In genomic region chr3:99966657-99967420, GRCh38 we compare ENCODE assay signal across 17 cellular contexts.
DNase-seq lines count a peak whose midpoint lies in the region; TF ChIP-seq lines count a peak whose summit lies in the region.
"Had no signal": no experiment of that assay in that cellular context is flagged by ENCODE, and none has a peak within 500 bp of the region (broad histone marks: within the 10 kb centered on the region; RNA-seq: fewer than 3 reads in every experiment).

No MANE protein-coding gene starts in this region.

- TF ChIP-seq EP300 in ovary (IDR thresholded peaks at IDR 0.05): no peak

- H3K4me3 ChIP-seq in GM23248: no peak overlapping the region
- peak overlapping the region; percentile 0 for H3K4me3 ChIP-seq in endodermal cell (ENCODE audit: low read length)
- H3K4me3 ChIP-seq in hepatocyte: no peak overlapping the region
- H3K4me3 ChIP-seq in skeletal muscle tissue (ENCODE audit: low read length in 3 of 3): peak overlapping the region in 1 of 3 donors; percentile 44
- no peak overlapping the region for H3K4me3 ChIP-seq in HAP-1
- no peak overlapping the region for H3K4me3 ChIP-seq in ovary
- H3K4me3 ChIP-seq: heart right ventricle had no signal

- WGBS in GM23248 (ENCODE audit: low coverage in 1 of 2, low lambda C conversion rate in 2 of 2, missing lambda C conversion rate in 2 of 2), 2 experiments: 90 to 93% methylated on average over 7 of the region's 7 CpGs
- 93 to 94% methylated on average over 5 to 7 of the region's 7 CpGs for WGBS in endodermal cell (ENCODE audit: insufficient coverage in 1 of 2, insufficient read length in 1 of 2), 2 experiments
- WGBS in hepatocyte (ENCODE audit: low lambda C conversion rate, missing lambda C conversion rate): 89% methylated on average over 7 of the region's 7 CpGs
- 67 to 75% (median 72%) methylated on average over 7 of the region's 7 CpGs for WGBS in ovary, 3 donors

- H3K9me2 ChIP-seq in GM23248 (ENCODE audit: insufficient read depth) (no peaks in the 10 kb centered on the region), hepatocyte (replicated peaks; ENCODE audit: insufficient read depth) (no peaks in the 10 kb centered on the region)

- peak; percentile 47 for DNase-seq in GM23248
- DNase-seq in endodermal cell: no peak
- no peak for DNase-seq in hepatocyte (ENCODE audit: low spot score)
- no peak for DNase-seq in HAP-1 (ENCODE audit: low spot score in 2 of 2)
- DNase-seq in activated CD4-positive, alpha-beta T cell treated with anti-CD3 and anti-CD28 coated beads for 4 hours: no peak
- DNase-seq in HK-2 (ENCODE audit: unreplicated experiment): no peak
- no peak for DNase-seq in ovary
- DNase-seq: activated CD4-positive, alpha-beta T cell treated with anti-CD3 and anti-CD28 coated beads, Interleukin-2, amount 50 U/mL, for 48 hours; activated T-cell treated with anti-CD3 and anti-CD28 coated beads, Interleukin-2, amount 50 U/mL, for 72 hours; CD8-positive, alpha-beta T cell; DND-41; heart right ventricle; kidney; NCI-H1105 treated with DMSO at 0.1 percent for 48 hours had no signal

- no peak overlapping the region for H3K4me3 Mint-ChIP-seq in endodermal cell
- H3K4me3 Mint-ChIP-seq: activated T-cell treated with anti-CD3 and anti-CD28 coated beads, Interleukin-2, amount 50 U/mL, for 72 hours; CD8-positive, alpha-beta T cell; stimulated activated naive CD8-positive, alpha-beta T cell treated with anti-CD3 and anti-CD28 coated beads, Interleukin-15, Interleukin-2, amounts not matched to agents 100 ng/mL and 50 ng/mL, for 24 hours had no signal

- intact Hi-C loops in ovary (cut with DNase I): no loop called here

- H4K20me1 ChIP-seq in GM23248 (ENCODE audit: insufficient read depth) (no peaks in the 10 kb centered on the region), hepatocyte (ENCODE audit: insufficient read depth, poor library complexity, severe bottlenecking) (no peaks in the 10 kb centered on the region)

- H3K27ac Mint-ChIP-seq in endodermal cell: no peak overlapping the region
- H3K27ac Mint-ChIP-seq: activated T-cell treated with anti-CD3 and anti-CD28 coated beads, Interleukin-2, amount 50 U/mL, for 72 hours; CD8-positive, alpha-beta T cell; stimulated activated naive CD8-positive, alpha-beta T cell treated with anti-CD3 and anti-CD28 coated beads, Interleukin-15, Interleukin-2, amounts not matched to agents 100 ng/mL and 50 ng/mL, for 24 hours had no signal

- H2AFZ ChIP-seq in GM23248: no peak overlapping the region
- no peak overlapping the region for H2AFZ ChIP-seq in hepatocyte

- H3K4me1 Mint-ChIP-seq in endodermal cell: peaks cover 19% of the 10 kb centered on the region

- peaks cover 14% of the 10 kb centered on the region for H3F3A ChIP-seq in GM23248 (ENCODE audit: insufficient read depth)

- H3K4me2 ChIP-seq in GM23248 (ENCODE audit: unreplicated experiment) (no peak overlapping the region), hepatocyte (no peak overlapping the region)
- H3K4me2 ChIP-seq: KMS-11 had no signal

- H3K36me3 Mint-ChIP-seq in endodermal cell (ENCODE audit: low read depth): no peaks in the 10 kb centered on the region

- no peaks in the 10 kb centered on the region for H3K27me3 Mint-ChIP-seq in endodermal cell (ENCODE audit: insufficient read depth)
- H3K27me3 Mint-ChIP-seq: stimulated activated naive CD8-positive, alpha-beta T cell treated with anti-CD3 and anti-CD28 coated beads, Interleukin-15, Interleukin-2, amounts not matched to agents 100 ng/mL and 50 ng/mL, for 24 hours had no signal

- no peak for TF ChIP-seq CTCF in endodermal cell (conservative IDR thresholded peaks at IDR 0.05)
- TF ChIP-seq CTCF in hepatocyte (IDR thresholded peaks at IDR 0.05; ENCODE audit: poor library complexity): no peak
- TF ChIP-seq CTCF in ovary (IDR thresholded peaks at IDR 0.05): no peak

- no peaks in the 10 kb centered on the region for H3K9me3 Mint-ChIP-seq in endodermal cell
- H3K9me3 Mint-ChIP-seq: activated T-cell treated with anti-CD3 and anti-CD28 coated beads, Interleukin-2, amount 50 U/mL, for 72 hours; CD8-positive, alpha-beta T cell; stimulated activated naive CD8-positive, alpha-beta T cell treated with anti-CD3 and anti-CD28 coated beads, Interleukin-15, Interleukin-2, amounts not matched to agents 100 ng/mL and 50 ng/mL, for 24 hours had no signal

- TF ChIP-seq POLR2A in ovary (IDR thresholded peaks at IDR 0.05): no peak

- no peaks in the 10 kb centered on the region for H3K27me3 ChIP-seq in GM23248 (replicated peaks; ENCODE audit: insufficient read depth)
- no peaks in the 10 kb centered on the region for H3K27me3 ChIP-seq in endodermal cell (ENCODE audit: control insufficient read depth, insufficient read depth, low read length, poor library complexity, severe bottlenecking)
- H3K27me3 ChIP-seq in hepatocyte: no peaks in the 10 kb centered on the region
- H3K27me3 ChIP-seq in skeletal muscle tissue (ENCODE audit: control insufficient read depth in 3 of 3, insufficient read depth in 3 of 3, low read length in 3 of 3): no peaks in the 10 kb centered on the region
- no peaks in the 10 kb centered on the region for H3K27me3 ChIP-seq in HAP-1 (ENCODE audit: low read depth)
- H3K27me3 ChIP-seq in ovary: no peaks in the 10 kb centered on the region
- H3K27me3 ChIP-seq: heart right ventricle had no signal

- H3K36me3 ChIP-seq in GM23248 (ENCODE audit: low read depth) (no peaks in the 10 kb centered on the region), endodermal cell (ENCODE audit: control insufficient read depth, insufficient read depth, low read length) (no peaks in the 10 kb centered on the region), hepatocyte (replicated peaks; ENCODE audit: insufficient read depth, low read depth) (no peaks in the 10 kb centered on the region), skeletal muscle tissue (ENCODE audit: control insufficient read depth in 3 of 3, insufficient read depth in 3 of 3, low read length in 3 of 3) (no peaks in the 10 kb centered on the region), HAP-1 (replicated peaks) (no peaks in the 10 kb centered on the region), ovary (no peaks in the 10 kb centered on the region)
- H3K36me3 ChIP-seq: heart right ventricle had no signal

- H3K79me2 ChIP-seq in GM23248 (ENCODE audit: insufficient read depth) (no peaks in the 10 kb centered on the region), hepatocyte (no peaks in the 10 kb centered on the region)

- H3K9ac ChIP-seq in GM23248 (no peak overlapping the region), endodermal cell (ENCODE audit: extremely low read depth, low read length, poor library complexity, severe bottlenecking) (no peak overlapping the region), skeletal muscle tissue (ENCODE audit: low read depth in 1 of 3, low read length in 3 of 3) (no peak overlapping the region)
- H3K9ac ChIP-seq: KMS-11 had no signal

- in situ Hi-C loops in GM23248 (cut with MboI) (no loop called here), HAP-1 (cut with MboI; ENCODE audit: low sequenced_read_pairs) (no loop called here)

- H3K27ac ChIP-seq in GM23248 (no peak overlapping the region), endodermal cell (ENCODE audit: low read depth, low read length) (no peak overlapping the region), hepatocyte (peak overlapping the region; percentile 82), skeletal muscle tissue (ENCODE audit: low read depth, low read length) (peak overlapping the region; percentile 48), ovary (no peak overlapping the region)
- H3K27ac ChIP-seq: KMS-11 had no signal

- H3K9me3 ChIP-seq in GM23248 (ENCODE audit: low read depth) (no peaks in the 10 kb centered on the region), endodermal cell (ENCODE audit: control insufficient read depth, low read length) (no peaks in the 10 kb centered on the region), hepatocyte (ENCODE audit: low read depth) (no peaks in the 10 kb centered on the region), skeletal muscle tissue (ENCODE audit: control insufficient read depth in 3 of 3, low read length in 3 of 3) (no peaks in the 10 kb centered on the region), HAP-1 (no peaks in the 10 kb centered on the region), ovary (no peaks in the 10 kb centered on the region)
- H3K9me3 ChIP-seq: heart right ventricle had no signal

- H3K4me1 ChIP-seq in GM23248 (ENCODE audit: insufficient read depth) (peaks cover 29% of the 10 kb centered on the region), endodermal cell (ENCODE audit: control insufficient read depth, insufficient read depth, low read length) (peaks cover 9% of the 10 kb centered on the region), hepatocyte (ENCODE audit: insufficient read depth) (peaks cover 13% of the 10 kb centered on the region), skeletal muscle tissue (ENCODE audit: control insufficient read depth in 3 of 3, insufficient read depth in 3 of 3, low read length in 3 of 3) (peaks cover 42 to 65% (median 51%) of the 10 kb centered on the region in 3 donors), HAP-1 (no peaks in the 10 kb centered on the region), ovary (ENCODE audit: insufficient read depth) (peaks cover 5% of the 10 kb centered on the region)

Comparison
In these comparisons a context has a peak if more than half of its experiments do, and no peak if none do; other contexts are left out.
1. H3K27ac ChIP-seq: peak in hepatocyte (single experiment) and skeletal muscle tissue (single experiment); none in GM23248 (single experiment), endodermal cell (single experiment) and ovary (0 of 2).